ENCODE assay signal across 35 cellular contexts in genomic region chr5:133415906-133416305, GRCh38.
"Had no signal": no experiment of that assay in that cellular context is flagged by ENCODE, and none has a peak within 500 bp of the region (broad histone marks: within the 10 kb centered on the region; RNA-seq: fewer than 3 reads in every experiment).

No MANE protein-coding gene starts in this region.

- H3K27ac ChIP-seq: KMS-11 had no signal

- DNase-seq: Karpas-422, Kasumi-1, KG1, MG63, MM.1S, MV-4-11, NCI-H1048, NCI-H1092, NCI-H1092 treated with DMSO at 0.1 percent for 48 hours, NCI-H1105, NCI-H1105 treated with DMSO at 0.1 percent for 48 hours, NCI-H1417, NCI-H1417 treated with DMSO at 0.1 percent for 48 hours, NCI-H1436, NCI-H1436 treated with DMSO at 0.1 percent for 48 hours, NCI-H146, NCI-H1694, NCI-H1694 treated with DMSO at 0.1 percent for 48 hours, NCI-H187, NCI-H187 treated with DMSO at 0.1 percent for 48 hours, NCI-H1930, NCI-H2029, NCI-H2029 treated with DMSO at 0.1 percent for 48 hours, NCI-H2081, NCI-H2081 treated with DMSO at 0.1 percent for 48 hours, NCI-H2107, NCI-H2171, NCI-H2171 treated with DMSO at 0.1 percent for 48 hours, NCI-H2227 treated with DMSO at 0.1 percent for 48 hours, NCI-H226, NCI-H345, NCI-H446, NCI-H446 treated with DMSO at 0.1 percent for 48 hours, NCI-H510A had no signal

- H3K4me3 ChIP-seq: MG63 had no signal
